Comparison of ENCODE assay signal across 8 cellular contexts in genomic region chr4:39044364-39044946, GRCh38. TPM values are rescaled to one million over a fixed set of nuclear protein-coding genes. Genes with fewer than 3 reads are reported as not detected.
DNase-seq lines count a peak whose midpoint lies in the region; ATAC-seq and TF ChIP-seq lines count a peak whose summit lies in the region.

No MANE protein-coding gene starts in this region.

- CTCF ChIA-PET in CD8-positive, alpha-beta T cell (lab: Charles Lee), result interaction anchor here (0.9 to 2.6 kb wide), 3 partner anchors 12 to 142 kb away, joined by 3 to 10 read pairs (median 4); partner anchors contain the start of gene TMEM156

- H4K20me1 ChIP-seq in OCI-LY3 (ENCODE audit: insufficient read depth, low read length), result peaks cover 9% of the 10 kb centered on the region; the same call in 1 of the 2 replicates

- POLR2A ChIA-PET in CD8-positive, alpha-beta T cell (lab: Charles Lee), result interaction anchor here (0.9 to 1.4 kb wide), 3 partner anchors 11 to 14 kb away, joined by 3 to 5 read pairs (median 3); no protein-coding TSS in a partner anchor

- H3K4me3 ChIP-seq in CD8-positive, alpha-beta T cell (ENCODE audit: low read depth, low read length), result peak overlapping the region; percentile 60
- peak overlapping the region; percentile 72 for H3K4me3 ChIP-seq in HL-60 (replicated peaks; ENCODE audit: insufficient read depth, low read length)
- H3K4me3 ChIP-seq in OCI-LY3 (ENCODE audit: low read length), result peak overlapping the region; percentile 91
- H3K4me3 ChIP-seq in mucosa of descending colon, result peak overlapping the region; percentile 58

- H3K27ac ChIP-seq in CD8-positive, alpha-beta T cell (ENCODE audit: low read depth, low read length), result peak overlapping the region; percentile 59
- H3K27ac ChIP-seq in HL-60 (replicated peaks), result peak overlapping the region; percentile 27
- peak overlapping the region; percentile 85 for H3K27ac ChIP-seq in OCI-LY3 (ENCODE audit: low read length)
- peak overlapping the region; percentile 88 for H3K27ac ChIP-seq in epithelial cell of prostate

- ATAC-seq in CD8-positive, alpha-beta T cell, result peak; percentile 83
- peak; percentile 66 for ATAC-seq in GM19463 (IDR thresholded peaks at IDR 0.05; ENCODE audit: unreplicated experiment)
- ATAC-seq in mucosa of descending colon, result peak; percentile 89

- H3K9me3 ChIP-seq in CD8-positive, alpha-beta T cell (ENCODE audit: low read length), result no peaks in the 10 kb centered on the region
- H3K9me3 ChIP-seq in OCI-LY3 (ENCODE audit: insufficient read depth, low read length), result no peaks in the 10 kb centered on the region
- no peaks in the 10 kb centered on the region for H3K9me3 ChIP-seq in mucosa of descending colon

- peaks cover 48% of the 10 kb centered on the region for H3K79me2 ChIP-seq in OCI-LY3 (ENCODE audit: low read length)

- intact Hi-C loops in CD8-positive, alpha-beta T cell (cut with DNase I, micrococcal nuclease), result loop anchor here (1.0 to 10.0 kb wide), 7 partner anchors 11 to 410 kb away; partner anchors contain the start of genes WDR19 (in 2 of the 2), KLF3 (in 1 of the 2), LIAS (in 1 of the 2) and RFC1 (in 1 of the 2)
- intact Hi-C loops in mucosa of descending colon (cut with DNase I, micrococcal nuclease), result no loop called here

- DNase-seq in CD8-positive, alpha-beta T cell, result peak; percentile 85 to 96 (median 90)
- DNase-seq in HL-60 (ENCODE audit: low read depth in 1 of 2, low spot score in 1 of 2) (peak; percentile 68 to 89), activated T-cell treated with anti-CD3 and anti-CD28 coated beads for 24 hours (ENCODE audit: low read depth) (peak; percentile 94), epithelial cell of prostate (ENCODE audit: low read depth, low spot score) (peak; percentile 63), mucosa of descending colon (peak; percentile 89 to 96 (median 90))
- DNase-seq in stimulated activated CD8-positive, alpha-beta memory T cell treated with anti-CD3 and anti-CD28 coated beads, Interleukin-2, amount 100 ng/mL, for 48 hours (ENCODE audit: low read depth in 2 of 2), result peak; percentile 88 to 95

- H2AFZ ChIP-seq in OCI-LY3 (ENCODE audit: low read depth, low read length), result peak overlapping the region; percentile 19

- peak overlapping the region; percentile 76 for H3K4me2 ChIP-seq in OCI-LY3 (ENCODE audit: low read length)

- TF ChIP-seq CTCF in CD8-positive, alpha-beta T cell (IDR thresholded peaks at IDR 0.05), result no peak
- no peak for TF ChIP-seq CTCF in HL-60 (IDR thresholded peaks at IDR 0.05; ENCODE audit: insufficient read depth, low read length)
- TF ChIP-seq CTCF in OCI-LY3 (IDR thresholded peaks at IDR 0.05; ENCODE audit: low read depth, low read length), result peak; percentile 13
- TF ChIP-seq CTCF in mucosa of descending colon (IDR thresholded peaks at IDR 0.05), result no peak

- H3K36me3 Mint-ChIP-seq in CD8-positive, alpha-beta T cell, result peaks cover 8% of the 10 kb centered on the region

- peak overlapping the region; percentile 96 for H3K27ac Mint-ChIP-seq in CD8-positive, alpha-beta T cell

- no peaks in the 10 kb centered on the region for H3K9me3 Mint-ChIP-seq in CD8-positive, alpha-beta T cell

- H3K36me3 ChIP-seq in CD8-positive, alpha-beta T cell (ENCODE audit: insufficient read depth, low read length), result no peaks in the 10 kb centered on the region
- H3K36me3 ChIP-seq in OCI-LY3 (replicated peaks; ENCODE audit: low read depth, low read length) (peaks cover 9% of the 10 kb centered on the region), mucosa of descending colon (ENCODE audit: low read depth) (no peaks in the 10 kb centered on the region)

- no peaks in the 10 kb centered on the region for H3K27me3 Mint-ChIP-seq in CD8-positive, alpha-beta T cell (ENCODE audit: low read depth)

- H3K4me3 Mint-ChIP-seq in CD8-positive, alpha-beta T cell, result peak overlapping the region; percentile 92

- H3K9ac ChIP-seq in OCI-LY3 (ENCODE audit: low read length), result peak overlapping the region; percentile 88

- peaks cover 21% of the 10 kb centered on the region for H3K4me1 ChIP-seq in CD8-positive, alpha-beta T cell (ENCODE audit: insufficient read depth, low read length)
- peaks cover 31% of the 10 kb centered on the region for H3K4me1 ChIP-seq in OCI-LY3 (ENCODE audit: low read length)
- H3K4me1 ChIP-seq in mucosa of descending colon (ENCODE audit: low read depth), result peaks cover 3% of the 10 kb centered on the region

- peaks cover 53% of the 10 kb centered on the region for H3K4me1 Mint-ChIP-seq in CD8-positive, alpha-beta T cell (ENCODE audit: low read depth)

- H3K27me3 ChIP-seq in CD8-positive, alpha-beta T cell (ENCODE audit: insufficient read depth, low read length), result no peaks in the 10 kb centered on the region
- H3K27me3 ChIP-seq in HL-60 (ENCODE audit: insufficient read depth, poor library complexity, severe bottlenecking) (no peaks in the 10 kb centered on the region), OCI-LY3 (ENCODE audit: low read depth, low read length) (no peaks in the 10 kb centered on the region)

RNA-seq across cellular contexts. Expression of gene TMEM156, which starts 12.2 kb away (rescaled TPM):
- total RNA-seq in CD8-positive, alpha-beta T cell, result 1 to 10 TPM; 8.4 to 9.4 TPM
- 1 to 10 TPM in 1 of 3 donors, under 1 TPM in 2; 0.44 to 1.3 (median 0.94) TPM for total RNA-seq in mucosa of descending colon

RNA-seq across cellular contexts. Expression of gene KLHL5, which starts 17.6 kb away (rescaled TPM):
- 10 to 100 TPM; 11.8 to 13.2 TPM for total RNA-seq in CD8-positive, alpha-beta T cell
- total RNA-seq in mucosa of descending colon, result 10 to 100 TPM in 2 of 3 donors, 1 to 10 TPM in 1; 2.5 to 94.8 (median 15.2) TPM

Comparison
In these comparisons a context has a peak if more than half of its experiments do, and no peak if none do; other contexts are left out.
1. Peak in every context shown above with its lines: DNase-seq, ATAC-seq, H3K4me3 ChIP-seq and H3K27ac ChIP-seq.
2. H3K27ac ChIP-seq: peak in every context shown above with its lines; median percentile 88 in epithelial cell of prostate; 85 in OCI-LY3; 59 in CD8-positive, alpha-beta T cell; 27 in HL-60.
3. RNA of gene TMEM156, which starts 12.2 kb away (total RNA-seq): 8.4 to 9.4 TPM in CD8-positive, alpha-beta T cell; 0.44 to 1.3 TPM in mucosa of descending colon; every median in the first group is over 4 times any median in the second.
4. intact Hi-C loops: an anchor here in CD8-positive, alpha-beta T cell (1.0 to 10.0 kb wide); none called in mucosa of descending colon.